In genomic region chr13:113647351-113648217, GRCh38 we compare ENCODE assay signal across 8 cellular contexts. TPM values are rescaled to one million over a fixed set of nuclear protein-coding genes. Genes with fewer than 3 reads are reported as not detected.
A peak's percentile ranks its signal among the peaks of the same experiment; 100 is the strongest.
DNase-seq lines count a peak whose midpoint lies in the region; ATAC-seq and TF ChIP-seq lines count a peak whose summit lies in the region.

No MANE protein-coding gene starts in this region.

- intact Hi-C loops in activated naive CD4-positive, alpha-beta T cell treated with anti-CD3 and anti-CD28 coated beads for 36 hours (cut with micrococcal nuclease), result no loop called here

- H3K4me1 Mint-ChIP-seq in activated naive CD4-positive, alpha-beta T cell treated with anti-CD3 and anti-CD28 coated beads for 36 hours (ENCODE audit: low read depth), result peaks cover 20% of the 10 kb centered on the region

- DNase-seq in activated naive CD4-positive, alpha-beta T cell treated with anti-CD3 and anti-CD28 coated beads for 36 hours, result peak; percentile 3
- DNase-seq in activated naive CD4-positive, alpha-beta T cell (lab: John Stamatoyannopoulos, UW), result no peak
- DNase-seq in fibroblast of the conjunctiva (ENCODE audit: low read depth), result peak; percentile 54
- no peak for DNase-seq in ecto neural progenitor cell (ENCODE audit: low spot score)

- no peaks in the 10 kb centered on the region for H3K27me3 ChIP-seq in parathyroid adenoma (ENCODE audit: control insufficient read depth, insufficient read depth, low read length)

- CTCF ChIA-PET in activated naive CD4-positive, alpha-beta T cell treated with anti-CD3 and anti-CD28 coated beads for 36 hours (lab: Charles Lee), result no interaction called here

- peaks cover 11% of the 10 kb centered on the region for H3K4me1 ChIP-seq in parathyroid adenoma

- H3K9me3 Mint-ChIP-seq in activated naive CD4-positive, alpha-beta T cell treated with anti-CD3 and anti-CD28 coated beads for 36 hours, result no peaks in the 10 kb centered on the region

- no peak overlapping the region for H3K9ac ChIP-seq in parathyroid adenoma

- H3K9me3 ChIP-seq in parathyroid adenoma (ENCODE audit: control insufficient read depth, low read length), result no peaks in the 10 kb centered on the region

- ATAC-seq in SK-N-SH treated with all-trans-retinoic acid at 6 μM for 48 hours (peak; percentile 83), HG03354 (IDR thresholded peaks at IDR 0.05; ENCODE audit: poor library complexity, severe bottlenecking, unreplicated experiment) (no peak), HG02852 (IDR thresholded peaks at IDR 0.05; ENCODE audit: unreplicated experiment) (no peak)

- H3K4me3 ChIP-seq in parathyroid adenoma (ENCODE audit: low read depth, low read length), result no peak overlapping the region

- H3K36me3 ChIP-seq in parathyroid adenoma (ENCODE audit: control insufficient read depth, insufficient read depth, low read length), result no peaks in the 10 kb centered on the region

- peaks cover 3% of the 10 kb centered on the region for H3K36me3 Mint-ChIP-seq in activated naive CD4-positive, alpha-beta T cell treated with anti-CD3 and anti-CD28 coated beads for 36 hours (ENCODE audit: low read depth)

- H3K4me2 ChIP-seq in parathyroid adenoma (ENCODE audit: low read length), result peak overlapping the region; percentile 42

- no peak overlapping the region for H2AFZ ChIP-seq in parathyroid adenoma

- H3K27ac ChIP-seq in parathyroid adenoma, result peak overlapping the region; percentile 63

- H3K27me3 Mint-ChIP-seq in activated naive CD4-positive, alpha-beta T cell treated with anti-CD3 and anti-CD28 coated beads for 36 hours (ENCODE audit: low read depth), result no peaks in the 10 kb centered on the region

- no peak overlapping the region for H3K27ac Mint-ChIP-seq in activated naive CD4-positive, alpha-beta T cell treated with anti-CD3 and anti-CD28 coated beads for 36 hours

- no peak for TF ChIP-seq CTCF in parathyroid adenoma (IDR thresholded peaks at IDR 0.05)

- no peak overlapping the region for H3K4me3 Mint-ChIP-seq in activated naive CD4-positive, alpha-beta T cell treated with anti-CD3 and anti-CD28 coated beads for 36 hours

- H3K79me2 ChIP-seq in parathyroid adenoma, result no peaks in the 10 kb centered on the region

TF ChIP-seq in SK-N-SH treated with all-trans-retinoic acid at 6 μM for 48 hours, 23 proteins besides CTCF, POLR2A, EP300 and RAD21:
- TF ChIP-seq SNAI2 (CRISPR knock-in tag; IDR thresholded peaks at IDR 0.05) (no peak), ZNF565 (CRISPR knock-in tag; conservative IDR thresholded peaks at IDR 0.05; ENCODE audit: low read depth) (0 out of 2 replicates have a peak, but pooled peaks have one; percentile 33), ISL1 (CRISPR knock-in tag; IDR thresholded peaks at IDR 0.05) (no peak)

RNA-seq across cellular contexts. Expression of gene ATP4B, which starts 10.4 kb away (rescaled TPM):
- total RNA-seq in activated naive CD4-positive, alpha-beta T cell treated with anti-CD3 and anti-CD28 coated beads for 36 hours, result not detected

RNA-seq across cellular contexts. Expression of gene GRK1, which starts 19.4 kb away (rescaled TPM):
- total RNA-seq in activated naive CD4-positive, alpha-beta T cell treated with anti-CD3 and anti-CD28 coated beads for 36 hours, result under 1 TPM in 1 of 2 experiments, not detected in 1; 0.10 TPM

Comparison
In these comparisons a context has a peak if more than half of its experiments do, and no peak if none do; other contexts are left out.
1. DNase-seq: peak in activated naive CD4-positive, alpha-beta T cell treated with anti-CD3 and anti-CD28 coated beads for 36 hours (single experiment) and fibroblast of the conjunctiva (single experiment); none in activated naive CD4-positive, alpha-beta T cell (0 of 4) and ecto neural progenitor cell (single experiment).